10 cellular contexts compared by ENCODE assay signal in genomic region chr1:44811714-44812151, GRCh38. TPM values are rescaled to one million over a fixed set of nuclear protein-coding genes. Genes with fewer than 3 reads are reported as not detected.
DNase-seq lines count a peak whose midpoint lies in the region; ATAC-seq and TF ChIP-seq lines count a peak whose summit lies in the region.
"Had no signal": no experiment of that assay in that cellular context is flagged by ENCODE, and none has a peak within 500 bp of the region (broad histone marks: within the 10 kb centered on the region; RNA-seq: fewer than 3 reads in every experiment).

No MANE protein-coding gene starts in this region.

- H3K36me3 ChIP-seq in esophagus muscularis mucosa: peaks cover 0 to 15% (median 0%) of the 10 kb centered on the region in 4 donors

- H3K27me3 ChIP-seq in esophagus muscularis mucosa: no peaks in the 10 kb centered on the region

- H3K9me3 ChIP-seq in esophagus muscularis mucosa: no peaks in the 10 kb centered on the region

- peaks cover 61 to 80% (median 76%) of the 10 kb centered on the region in 4 donors for H3K4me1 ChIP-seq in esophagus muscularis mucosa

- DNase-seq in CD1c-positive myeloid dendritic cell (ENCODE audit: extremely low spot score): peak; percentile 64
- DNase-seq in RWPE1 (ENCODE audit: low spot score): no peak
- no peak for DNase-seq in esophagus muscularis mucosa (ENCODE audit: extremely low spot score)
- no peak for DNase-seq in osteocyte (ENCODE audit: extremely low spot score, unreplicated experiment)
- DNase-seq in cerebellum (ENCODE audit: low spot score): no peak
- no peak for DNase-seq in T1000 (lab: John Stamatoyannopoulos, UW)
- DNase-seq: caudate nucleus, NCI-H1048 had no signal

- H3K27ac ChIP-seq in RWPE1 (peak overlapping the region; percentile 99), esophagus muscularis mucosa (replicated peaks in 1 of 4) (peak overlapping the region; percentile 55 to 97 (median 96))

- 84% methylated on average over 3 of the region's 3 CpGs for WGBS in esophagus muscularis mucosa

- H3K36me3 Mint-ChIP-seq in osteocyte (ENCODE audit: unreplicated experiment): peaks cover 16% of the 10 kb centered on the region

- TF ChIP-seq POLR2A in esophagus muscularis mucosa (IDR thresholded peaks at IDR 0.05; ENCODE audit: low read depth): no peak

- no peak overlapping the region for H3K4me3 ChIP-seq in esophagus muscularis mucosa

- no peak for TF ChIP-seq EP300 in esophagus muscularis mucosa (IDR thresholded peaks at IDR 0.05)

- TF ChIP-seq CTCF in RWPE1 (conservative IDR thresholded peaks at IDR 0.05; ENCODE audit: low read depth): no peak
- no peak for TF ChIP-seq CTCF in esophagus muscularis mucosa (IDR thresholded peaks at IDR 0.05)
- no peak for TF ChIP-seq CTCF in osteocyte (IDR thresholded peaks at IDR 0.05)

- H3K4me3 Mint-ChIP-seq in osteocyte (ENCODE audit: unreplicated experiment): peak overlapping the region; percentile 44

- ATAC-seq in HG03135 (IDR thresholded peaks at IDR 0.05; ENCODE audit: unreplicated experiment) (no peak), GM21737 (IDR thresholded peaks at IDR 0.05; ENCODE audit: unreplicated experiment) (no peak)

- CTCF ChIA-PET in RWPE1 (lab: Yijun Ruan, JAX): no interaction called here

- H3K9me3 Mint-ChIP-seq in osteocyte (ENCODE audit: unreplicated experiment): no peaks in the 10 kb centered on the region

- H3K27me3 Mint-ChIP-seq in osteocyte (ENCODE audit: unreplicated experiment): no peaks in the 10 kb centered on the region

- H3K4me1 Mint-ChIP-seq in osteocyte (ENCODE audit: unreplicated experiment): peaks cover 72% of the 10 kb centered on the region

- peak overlapping the region; percentile 100 for H3K27ac Mint-ChIP-seq in osteocyte (ENCODE audit: unreplicated experiment)

- POLR2A ChIA-PET in RWPE1 (lab: Yijun Ruan, JAX; ENCODE audit: low non-redundant PET): interaction anchor here (0.7 kb wide), 1 partner anchor 12 kb away, joined by 8 read pairs; no protein-coding TSS in a partner anchor

- intact Hi-C loops in esophagus muscularis mucosa (cut with DNase I): no loop called here

RNA-seq across cellular contexts. Expression of gene BTBD19, which starts 3.4 kb away (rescaled TPM):
- 1 to 10 TPM; 2.7 to 6.6 (median 3.4) TPM for total RNA-seq in esophagus muscularis mucosa
- total RNA-seq in osteocyte: 39.1 and 51.2 TPM in 2 replicates
- 2.4 TPM for total RNA-seq in cerebellum

RNA-seq across cellular contexts. Expression of gene DYNLT4, which starts 4.6 kb away (rescaled TPM):
- total RNA-seq in esophagus muscularis mucosa: under 1 TPM in 1 of 4 donors, not detected in 3; 0.83 TPM
- total RNA-seq in osteocyte: 0.48 TPM in 1 of 2 replicates, not detected in the other
- total RNA-seq in cerebellum: not detected

RNA-seq across cellular contexts. Expression of gene PLK3, which starts 11.6 kb away (rescaled TPM):
- total RNA-seq in esophagus muscularis mucosa (10 to 100 TPM in 2 of 4 donors, 1 to 10 TPM in 2; 7.9 to 46.4 (median 10.5) TPM), osteocyte (43.8 and 57.1 TPM in 2 replicates), cerebellum (14.3 TPM)

RNA-seq across cellular contexts. Expression of gene BEST4, which starts 23.8 kb away (rescaled TPM):
- total RNA-seq in esophagus muscularis mucosa (under 1 TPM in 1 of 4 donors, not detected in 3; 0.29 TPM), osteocyte (0.18 and 0.48 TPM in 2 replicates), cerebellum (0.27 TPM)

RNA-seq across cellular contexts. Expression of gene PTCH2, which starts 31.3 kb away (rescaled TPM):
- total RNA-seq in esophagus muscularis mucosa: 1 to 10 TPM in 2 of 4 donors, under 1 TPM in 2; 0.66 to 2.6 (median 1.1) TPM
- 1.4 TPM in 2 replicates for total RNA-seq in osteocyte
- total RNA-seq in cerebellum: 2.4 TPM
